In genomic region chr1:246591504-246591903, GRCh38 we compare ENCODE assay signal across 10 cellular contexts. TPM values are rescaled to one million over a fixed set of nuclear protein-coding genes. Genes with fewer than 3 reads are reported as not detected.
DNase-seq lines count a peak whose midpoint lies in the region; ATAC-seq and TF ChIP-seq lines count a peak whose summit lies in the region.
"Had no signal": no experiment of that assay in that cellular context is flagged by ENCODE, and none has a peak within 500 bp of the region (broad histone marks: within the 10 kb centered on the region; RNA-seq: fewer than 3 reads in every experiment).

No MANE protein-coding gene starts in this region.

- H3K27ac ChIP-seq in Karpas-422 (ENCODE audit: low read length), result no peak overlapping the region
- no peak overlapping the region for H3K27ac ChIP-seq in coronary artery

- no peaks in the 10 kb centered on the region for H3K9me2 ChIP-seq in Karpas-422 (replicated peaks; ENCODE audit: insufficient read depth, low read length)

- no peak overlapping the region for H3K9ac ChIP-seq in Karpas-422 (ENCODE audit: low read length)

- H3K36me3 ChIP-seq in Karpas-422 (ENCODE audit: insufficient read depth, low read length), result peaks cover 32% of the 10 kb centered on the region
- peaks cover 20% of the 10 kb centered on the region for H3K36me3 ChIP-seq in MG63

- H3K27me3 ChIP-seq in Karpas-422 (ENCODE audit: low read length), result no peaks in the 10 kb centered on the region
- H3K27me3 ChIP-seq in MG63, result no peaks in the 10 kb centered on the region

- peak; percentile 77 for DNase-seq in GM10266 (ENCODE audit: extremely low spot score)
- DNase-seq in NCI-H524 (lab: John Stamatoyannopoulos, UW), result no peak
- DNase-seq in Karpas-422, result no peak
- no peak for DNase-seq in coronary artery (ENCODE audit: low spot score)
- no peak for DNase-seq in MG63
- DNase-seq: nucleus accumbens had no signal

- no peak for TF ChIP-seq CTCF in GM10266 (IDR thresholded peaks at IDR 0.05; ENCODE audit: control insufficient read depth, insufficient read depth, low read depth, missing control alignments)
- TF ChIP-seq CTCF in coronary artery (IDR thresholded peaks at IDR 0.05), result no peak

- peaks cover 87% of the 10 kb centered on the region for H3K79me2 ChIP-seq in Karpas-422 (ENCODE audit: low read length)

- no peaks in the 10 kb centered on the region for H4K20me1 ChIP-seq in Karpas-422 (ENCODE audit: insufficient read depth, low read depth, low read length)

- H2AFZ ChIP-seq in Karpas-422 (ENCODE audit: low read length), result no peak overlapping the region

- H3K4me1 ChIP-seq in Karpas-422 (ENCODE audit: low read length), result no peaks in the 10 kb centered on the region

- ATAC-seq in GM19025 (IDR thresholded peaks at IDR 0.05; ENCODE audit: low read depth, unreplicated experiment), result peak; percentile 99
- peak; percentile 98 for ATAC-seq in HG02642 (IDR thresholded peaks at IDR 0.05; ENCODE audit: poor library complexity, unreplicated experiment)
- peak; percentile 88 for ATAC-seq in HG03571 (IDR thresholded peaks at IDR 0.05; ENCODE audit: unreplicated experiment)
- ATAC-seq: Panc1 had no signal

- H3K4me3 ChIP-seq in Karpas-422 (ENCODE audit: low read length) (no peak overlapping the region), coronary artery (no peak overlapping the region), MG63 (no peak overlapping the region)

- H3K4me2 ChIP-seq in Karpas-422 (ENCODE audit: low read depth, low read length, poor library complexity, severe bottlenecking), result no peak overlapping the region

- H3K9me3 ChIP-seq in Karpas-422 (ENCODE audit: low read length), result no peaks in the 10 kb centered on the region; the same call in 1 of the 2 replicates
- no peaks in the 10 kb centered on the region for H3K9me3 ChIP-seq in MG63

RNA-seq across cellular contexts. Expression of gene CNST, which starts 25.2 kb away (rescaled TPM):
- 25.3 and 29.7 TPM in 2 replicates for total RNA-seq in Karpas-422 (2014; rRNA removed; shearing (Covaris generic); ENCODE audit: low replicate concordance)
- total RNA-seq in MG63 (2014; rRNA removed; shearing (Covaris generic); ENCODE audit: low replicate concordance), result 10.5 and 11.2 TPM in 2 replicates

RNA-seq across cellular contexts. Expression of gene TFB2M, which starts 25.4 kb away (rescaled TPM):
- 20.5 and 27.7 TPM in 2 replicates for total RNA-seq in Karpas-422 (2014; rRNA removed; shearing (Covaris generic); ENCODE audit: low replicate concordance)
- total RNA-seq in MG63 (2014; rRNA removed; shearing (Covaris generic); ENCODE audit: low replicate concordance), result 10.9 and 13.3 TPM in 2 replicates
